2 cellular contexts compared by ENCODE assay signal in the genomic region with DNA sequence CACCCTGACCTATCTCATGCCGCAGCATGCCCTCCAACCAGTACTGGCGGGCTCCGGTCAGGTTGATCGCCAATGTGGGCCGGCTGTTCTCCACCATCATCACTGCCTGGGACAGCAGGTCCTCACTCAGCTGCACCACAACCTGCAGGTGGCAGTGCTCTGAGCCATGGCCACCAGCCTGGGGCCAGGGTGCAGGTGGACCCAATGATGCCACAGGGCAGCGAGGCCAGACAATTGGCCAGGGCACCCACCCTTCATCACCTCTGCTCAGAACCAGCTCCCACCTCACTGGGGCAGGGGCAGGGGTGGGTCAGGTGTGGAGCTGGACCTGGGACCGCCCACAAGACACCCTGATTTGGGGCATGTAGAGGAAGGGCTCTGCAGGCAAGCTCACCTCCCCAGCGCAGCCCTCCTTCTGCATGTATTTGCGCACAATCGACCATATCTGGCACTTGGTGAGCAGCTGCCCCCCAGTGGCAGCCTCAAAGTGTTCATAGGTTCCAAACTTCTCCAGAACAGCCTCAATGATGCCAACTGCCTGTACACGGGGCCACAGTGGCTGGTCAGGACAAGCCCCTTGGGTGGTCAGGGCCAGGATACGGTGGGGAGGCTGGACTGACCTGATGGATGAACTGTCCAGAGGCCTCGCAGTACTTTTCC.
TF ChIP-seq lines count a peak whose summit lies in the region.

No MANE protein-coding gene starts in this region.

TF ChIP-seq in SK-N-SH, 30 proteins besides CTCF, POLR2A, EP300 and RAD21 (continued from another document):
- TF ChIP-seq POLR2AphosphoS5 (IDR thresholded peaks at IDR 0.05; ENCODE audit: low read depth, low read length): no peak
- TF ChIP-seq RCOR1 (IDR thresholded peaks at IDR 0.05; ENCODE audit: low read length): no peak
- TF ChIP-seq SIN3A (IDR thresholded peaks at IDR 0.05; ENCODE audit: borderline replicate concordance, low read depth, low read length): no peak

TF ChIP-seq in SK-N-SH treated with all-trans-retinoic acid at 6 μM for 48 hours, 23 proteins besides CTCF, POLR2A, EP300 and RAD21 (continued from another document):
- no peak for TF ChIP-seq CREB5 (CRISPR knock-in tag; IDR thresholded peaks at IDR 0.05; ENCODE audit: low read depth)
- TF ChIP-seq OSR1 (CRISPR knock-in tag; IDR thresholded peaks at IDR 0.05): no peak
- TF ChIP-seq TSHZ2 (CRISPR knock-in tag; IDR thresholded peaks at IDR 0.05): no peak
- no peak for TF ChIP-seq ZC3H10 (CRISPR knock-in tag; IDR thresholded peaks at IDR 0.05)
- no peak for TF ChIP-seq TCF4 (CRISPR knock-in tag; IDR thresholded peaks at IDR 0.05; ENCODE audit: borderline replicate concordance)
